20 cellular contexts compared by ENCODE assay signal in the genomic region with DNA sequence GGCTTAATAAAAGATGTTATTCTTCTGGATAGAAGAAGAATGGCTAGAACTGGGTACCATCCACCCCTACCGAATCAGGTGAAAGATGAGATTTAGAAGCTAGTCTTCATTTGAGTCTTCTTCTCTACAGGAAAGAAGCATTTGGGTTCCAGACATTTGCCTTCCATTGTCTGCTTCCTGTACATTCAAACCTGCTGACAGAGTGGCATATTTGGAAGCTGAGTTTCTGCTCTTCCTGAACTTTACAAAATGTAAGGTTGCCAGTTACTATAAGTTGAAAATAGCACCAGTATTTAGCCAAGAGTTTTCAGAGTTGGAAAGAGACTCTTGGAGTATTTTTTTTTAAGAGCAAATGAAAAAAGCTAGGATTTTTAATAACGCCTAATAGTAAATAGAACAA.
DNase-seq lines count a peak whose midpoint lies in the region; ATAC-seq and TF ChIP-seq lines count a peak whose summit lies in the region.
"Had no signal": no experiment of that assay in that cellular context is flagged by ENCODE, and none has a peak within 500 bp of the region (broad histone marks: within the 10 kb centered on the region; RNA-seq: fewer than 3 reads in every experiment).

No MANE protein-coding gene starts in this region.

- no peak overlapping the region for H2AFZ ChIP-seq in IMR-90 (replicated peaks; ENCODE audit: low read length, poor library complexity)

- no peaks in the 10 kb centered on the region for H4K20me1 ChIP-seq in IMR-90 (ENCODE audit: insufficient read depth, low read length)
- H4K20me1 ChIP-seq: BLaER1 treated with 17β-estradiol and CSF1 and Interleukin-3, amounts not matched to agents 10 nM and 100 nM had no signal

- no peaks in the 10 kb centered on the region for H3K9me1 ChIP-seq in IMR-90 (ENCODE audit: insufficient read depth, low read length)

- no peaks in the 10 kb centered on the region for H3K4me1 ChIP-seq in IMR-90 (ENCODE audit: control insufficient read depth, insufficient read depth, low read length)
- H3K4me1 ChIP-seq: BLaER1 treated with 17β-estradiol and CSF1 and Interleukin-3, amounts not matched to agents 10 nM and 100 nM had no signal

- H2BK120ac ChIP-seq in IMR-90 (ENCODE audit: low read depth, low read length), result no peak overlapping the region

- no peak for TF ChIP-seq RAD21 in IMR-90 (IDR thresholded peaks at IDR 0.05; ENCODE audit: low read length)

- H3K4me2 ChIP-seq in IMR-90 (ENCODE audit: low read depth, low read length), result no peak overlapping the region
- H3K4me2 ChIP-seq: BLaER1 treated with 17β-estradiol and CSF1 and Interleukin-3, amounts not matched to agents 10 nM and 100 nM had no signal

- dilution Hi-C loops in IMR-90 (cut with HindIII; ENCODE audit: low sequenced_read_pairs, unreplicated experiment), result no loop called here

- no peak overlapping the region for H3K4ac ChIP-seq in IMR-90 (ENCODE audit: low read depth, low read length)

- H3K36me3 ChIP-seq in IMR-90 (ENCODE audit: control insufficient read depth, insufficient read depth, low read length), result no peaks in the 10 kb centered on the region
- H3K36me3 ChIP-seq: BLaER1 treated with 17β-estradiol and CSF1 and Interleukin-3, amounts not matched to agents 10 nM and 100 nM had no signal

- H4K91ac ChIP-seq in IMR-90 (ENCODE audit: insufficient read depth, low read depth, low read length), result no peak overlapping the region

- H3K4me3 ChIP-seq in IMR-90 (ENCODE audit: insufficient read depth, low read depth, low read length), result no peak overlapping the region
- H3K4me3 ChIP-seq: BLaER1 treated with 17β-estradiol and CSF1 and Interleukin-3, amounts not matched to agents 10 nM and 100 nM had no signal

- POLR2A ChIA-PET in IMR-90 (lab: Charles Lee; ENCODE audit: unreplicated experiment), result no interaction called here

- H3K79me1 ChIP-seq in IMR-90 (ENCODE audit: low read depth in 1 of 2, low read length in 2 of 2), result no peaks in the 10 kb centered on the region

- H3K23ac ChIP-seq in IMR-90 (ENCODE audit: low read depth, low read length), result no peak overlapping the region

- WGBS in IMR-90 (ENCODE audit: extremely low coverage in 2 of 2, insufficient read length in 1 of 2), 2 experiments, result no CpG with 5 or more reads among the region's 2 CpGs

- no TSS peak for BruUV-seq in IMR-90 (replicated peaks; lab: Mats Ljungman, UMichigan)

- peak; percentile 8 for DNase-seq in ELR (ENCODE audit: low read depth)
- DNase-seq in IMR-90, result peak; percentile 34
- peak; percentile 28 for DNase-seq in dermis blood vessel endothelial cell
- DNase-seq in lung microvascular endothelial cell (ENCODE audit: low read depth in 2 of 2), result peak; percentile 33 to 55
- no peak for DNase-seq in activated naive CD4-positive, alpha-beta T cell (lab: John Stamatoyannopoulos, UW)
- no peak for DNase-seq in stimulated activated CD4-positive, alpha-beta T cell treated with anti-CD3 and anti-CD28 coated beads, Interleukin-15, amount 100 ng/mL, for 24 hours
- DNase-seq: CD8-positive, alpha-beta T cell; COR-L47; DMS 273 treated with DMSO at 0.1 percent for 48 hours; DMS53; DND-41; GDM1; H7; HFFc6; KG1 had no signal

- no peak overlapping the region for H4K5ac ChIP-seq in IMR-90 (ENCODE audit: low read depth, low read length)

- in situ Hi-C loops in IMR-90 (cut with MboI; ENCODE audit: low sequenced_read_pairs), result no loop called here

- no peak overlapping the region for H2AK5ac ChIP-seq in IMR-90 (ENCODE audit: low read depth, low read length)

- intact Hi-C loops in IMR-90 (cut with micrococcal nuclease), result no loop called here

- H3K27me3 ChIP-seq in IMR-90 (ENCODE audit: control insufficient read depth, insufficient read depth, low read length), result no peaks in the 10 kb centered on the region
- H3K27me3 ChIP-seq: BLaER1 treated with 17β-estradiol and CSF1 and Interleukin-3, amounts not matched to agents 10 nM and 100 nM had no signal

- H3K9ac ChIP-seq in IMR-90 (ENCODE audit: low read depth, low read length), result no peak overlapping the region
- H3K9ac ChIP-seq: BLaER1 treated with 17β-estradiol and CSF1 and Interleukin-3, amounts not matched to agents 10 nM and 100 nM had no signal

- CTCF ChIA-PET in IMR-90 (lab: Yijun Ruan, JAX), result interaction anchor here (1.2 kb wide), 1 partner anchor 20 kb away, joined by 3 read pairs; no protein-coding TSS in a partner anchor

- no peaks in the 10 kb centered on the region for H3K9me3 ChIP-seq in IMR-90 (ENCODE audit: control insufficient read depth, insufficient read depth, low read length)
- H3K9me3 ChIP-seq: BLaER1 treated with 17β-estradiol and CSF1 and Interleukin-3, amounts not matched to agents 10 nM and 100 nM had no signal

- no peak overlapping the region for H2AK9ac ChIP-seq in IMR-90 (replicated peaks; ENCODE audit: low read depth, low read length, poor library complexity)

- H3K18ac ChIP-seq in IMR-90 (ENCODE audit: low read depth, low read length), result peak overlapping the region; percentile 43; the same call in 1 of the 2 replicates

- H2BK15ac ChIP-seq in IMR-90 (ENCODE audit: low read depth, low read length), result no peak overlapping the region

- H3K27ac ChIP-seq in IMR-90 (ENCODE audit: insufficient read depth, low read length), result no peak overlapping the region
- H3K27ac ChIP-seq: BLaER1 treated with 17β-estradiol and CSF1 and Interleukin-3, amounts not matched to agents 10 nM and 100 nM had no signal

- no peak overlapping the region for H2BK5ac ChIP-seq in IMR-90 (ENCODE audit: low read depth, low read length, poor library complexity, severe bottlenecking)

- H3K14ac ChIP-seq in IMR-90 (replicated peaks; ENCODE audit: low read depth, low read length), result no peak overlapping the region

- H4K8ac ChIP-seq in IMR-90 (ENCODE audit: low read depth in 2 of 2, low read length in 2 of 2), result 0 out of 4 replicates have a peak overlapping the region, but pooled peaks of 1 of the 2 experiments have one; percentile 30

- ATAC-seq in IMR-90 (ENCODE audit: low read depth) (no peak), GM18907 (IDR thresholded peaks at IDR 0.05; ENCODE audit: unreplicated experiment) (no peak), GM18517 (IDR thresholded peaks at IDR 0.05; ENCODE audit: unreplicated experiment) (no peak)
- ATAC-seq: CD8-positive, alpha-beta T cell; HCT116; HepG2 had no signal

- 0 out of 2 replicates have a peak overlapping the region, but pooled peaks have one; percentile 11 for H2BK20ac ChIP-seq in IMR-90 (ENCODE audit: low read depth, low read length)

- no peak for TF ChIP-seq CTCF in IMR-90 (conservative IDR thresholded peaks at IDR 0.05; ENCODE audit: low read depth, low read length)

- no peak overlapping the region for H3K56ac ChIP-seq in IMR-90 (ENCODE audit: extremely low read depth, insufficient read depth, low read length)

- TF ChIP-seq POLR2A in IMR-90 (IDR thresholded peaks at IDR 0.05; ENCODE audit: low read depth, low read length), result no peak

TF ChIP-seq in IMR-90, 13 proteins besides CTCF, POLR2A, EP300 and RAD21:
- TF ChIP-seq MAZ (IDR thresholded peaks at IDR 0.05; ENCODE audit: borderline replicate concordance, low read depth, low read length) (no peak), MXI1 (IDR thresholded peaks at IDR 0.05; ENCODE audit: borderline replicate concordance, low read depth, low read length) (no peak), SMC3 (IDR thresholded peaks at IDR 0.05; ENCODE audit: low read depth, low read length) (no peak), CHD1 (IDR thresholded peaks at IDR 0.05; ENCODE audit: low read depth, low read length) (no peak), CEBPB (IDR thresholded peaks at IDR 0.05; ENCODE audit: low read depth, low read length) (no peak), FOS (IDR thresholded peaks at IDR 0.05; ENCODE audit: low read depth, low read length) (no peak), BHLHE40 (IDR thresholded peaks at IDR 0.05; ENCODE audit: low read depth, low read length) (no peak), NFE2L2 (IDR thresholded peaks at IDR 0.05; ENCODE audit: low read depth, low read length) (no peak), USF2 (IDR thresholded peaks at IDR 0.05; ENCODE audit: low read depth, low read length) (no peak), RCOR1 (IDR thresholded peaks at IDR 0.05; ENCODE audit: insufficient replicate concordance, low read length) (no peak), MAFK (IDR thresholded peaks at IDR 0.05; ENCODE audit: low read depth, low read length) (no peak), RFX5 (IDR thresholded peaks at IDR 0.05; ENCODE audit: low read depth, low read length) (no peak)
- TF ChIP-seq, protein P1, sequence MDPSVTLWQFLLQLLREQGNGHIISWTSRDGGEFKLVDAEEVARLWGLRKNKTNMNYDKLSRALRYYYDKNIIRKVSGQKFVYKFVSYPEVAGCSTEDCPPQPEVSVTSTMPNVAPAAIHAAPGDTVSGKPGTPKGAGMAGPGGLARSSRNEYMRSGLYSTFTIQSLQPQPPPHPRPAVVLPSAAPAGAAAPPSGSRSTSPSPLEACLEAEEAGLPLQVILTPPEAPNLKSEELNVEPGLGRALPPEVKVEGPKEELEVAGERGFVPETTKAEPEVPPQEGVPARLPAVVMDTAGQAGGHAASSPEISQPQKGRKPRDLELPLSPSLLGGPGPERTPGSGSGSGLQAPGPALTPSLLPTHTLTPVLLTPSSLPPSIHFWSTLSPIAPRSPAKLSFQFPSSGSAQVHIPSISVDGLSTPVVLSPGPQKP (IDR thresholded peaks at IDR 0.05; ENCODE audit: borderline replicate concordance, low read depth, low read length), result no peak

Comparison
In these comparisons a context has a peak if more than half of its experiments do, and no peak if none do; other contexts are left out.
1. DNase-seq: peak in ELR (single experiment), IMR-90 (single experiment), dermis blood vessel endothelial cell (single experiment) and lung microvascular endothelial cell (2 of 2); none in activated naive CD4-positive, alpha-beta T cell (0 of 4) and stimulated activated CD4-positive, alpha-beta T cell treated with anti-CD3 and anti-CD28 coated beads, Interleukin-15, amount 100 ng/mL, for 24 hours (single experiment).